ENCODE assay signal across 5 cellular contexts in the genomic region with DNA sequence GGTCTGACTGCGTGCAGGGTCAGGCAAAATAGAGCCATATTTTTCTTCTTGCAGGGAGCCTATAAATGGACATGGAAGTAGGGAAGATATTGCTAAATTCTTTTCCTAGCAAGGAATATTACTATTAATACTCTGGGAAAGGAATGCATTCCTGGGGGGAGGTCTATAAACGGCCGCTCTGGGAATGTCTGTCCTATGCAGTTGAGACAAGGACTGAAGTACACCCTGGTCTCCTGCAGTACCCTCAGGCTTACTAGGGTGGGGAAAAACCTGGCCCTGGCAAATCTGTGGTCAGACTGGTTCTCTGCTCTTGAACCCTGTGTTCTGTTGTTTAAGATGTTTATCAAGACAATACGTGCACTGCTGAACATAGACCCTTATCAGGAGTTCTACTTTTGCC. TPM values are rescaled to one million over a fixed set of nuclear protein-coding genes. Genes with fewer than 3 reads are reported as not detected.
"Had no signal": no experiment of that assay in that cellular context is flagged by ENCODE, and none has a peak within 500 bp of the region (broad histone marks: within the 10 kb centered on the region; RNA-seq: fewer than 3 reads in every experiment).

No MANE protein-coding gene starts in this region.

RNA-seq across cellular contexts. Expression of a gene that starts 3.1 kb away (rescaled TPM):
- total RNA-seq: H9, HepG2, HT1080 had no signal
- polyA plus RNA-seq: HepG2, IgD-negative memory B cell had no signal

RNA-seq across cellular contexts. Expression of a gene that starts 21.3 kb away (rescaled TPM):
- total RNA-seq: GM23248, HepG2 had no signal
- polyA plus RNA-seq: GM23248, IgD-negative memory B cell had no signal
